ENCODE assay signal across 1 cellular context in genomic region chr15:39232512-39232911, GRCh38.
TF ChIP-seq lines count a peak whose summit lies in the region.

No MANE protein-coding gene starts in this region.

TF ChIP-seq in SK-N-SH, 30 proteins besides CTCF, POLR2A, EP300 and RAD21 (continued from another document):
- 0 out of 2 replicates have a peak, but pooled peaks have one; percentile 18 for TF ChIP-seq POLR2AphosphoS5 (IDR thresholded peaks at IDR 0.05; ENCODE audit: low read depth, low read length)
- no peak for TF ChIP-seq MEF2A (IDR thresholded peaks at IDR 0.05; ENCODE audit: borderline replicate concordance, low read depth)
- 0 out of 2 replicates have a peak, but pooled peaks have one; percentile 10 for TF ChIP-seq USF1 (IDR thresholded peaks at IDR 0.05; ENCODE audit: borderline replicate concordance, low read depth)
- TF ChIP-seq FOXM1 (IDR thresholded peaks at IDR 0.05; ENCODE audit: low read depth) = 0 out of 2 replicates have a peak, but pooled peaks have one; percentile 58
- TF ChIP-seq NFIC (IDR thresholded peaks at IDR 0.05; ENCODE audit: borderline replicate concordance) = peak; percentile 68
- no peak for TF ChIP-seq IRF3 (IDR thresholded peaks at IDR 0.05; ENCODE audit: low read depth, low read length)
- TF ChIP-seq TAF1 (IDR thresholded peaks at IDR 0.05; ENCODE audit: borderline replicate concordance, low read depth, low read length) = no peak
- TF ChIP-seq GATA2 (CRISPR knock-in tag; IDR thresholded peaks at IDR 0.05) = no peak
- TF ChIP-seq FOXJ3 (CRISPR knock-in tag; IDR thresholded peaks at IDR 0.05) = no peak
- no peak for TF ChIP-seq NRF1 (IDR thresholded peaks at IDR 0.05; ENCODE audit: low read depth, low read length)
- TF ChIP-seq ZBTB33 (IDR thresholded peaks at IDR 0.05; ENCODE audit: borderline replicate concordance, low read depth) = no peak; the same call in 1 of the 2 replicates
- TF ChIP-seq JUND (IDR thresholded peaks at IDR 0.05) = peak; percentile 89
- TF ChIP-seq TCF12 (IDR thresholded peaks at IDR 0.05) = peak; percentile 84
- no peak for TF ChIP-seq CHD2 (IDR thresholded peaks at IDR 0.05; ENCODE audit: low read length, partially characterized antibody)
- peak; percentile 79 for TF ChIP-seq MAX (IDR thresholded peaks at IDR 0.05; ENCODE audit: low read depth)
- TF ChIP-seq FOSL2 (IDR thresholded peaks at IDR 0.05; ENCODE audit: borderline replicate concordance, low read depth) = peak; percentile 93
- no peak; the same call in 1 of the 2 replicates for TF ChIP-seq ELF1 (IDR thresholded peaks at IDR 0.05)
- no peak for TF ChIP-seq EZH2phosphoT487 (IDR thresholded peaks at IDR 0.05; ENCODE audit: borderline replicate concordance, low read depth)
- TF ChIP-seq RFX5 (IDR thresholded peaks at IDR 0.05; ENCODE audit: low read length) = no peak
